Comparison of ENCODE assay signal across 2 cellular contexts in genomic region chr20:63469019-63469712, GRCh38.
TF ChIP-seq lines count a peak whose summit lies in the region.

No MANE protein-coding gene starts in this region.

TF ChIP-seq in HEK293, 187 proteins besides CTCF, POLR2A, EP300 and RAD21:
- TF ChIP-seq ZIC2 (tag by site-specific recombination; IDR thresholded peaks at IDR 0.05) (peak; percentile 23; the same call in 1 of the 2 replicates), ZNF610 (tag by site-specific recombination; IDR thresholded peaks at IDR 0.05; ENCODE audit: borderline replicate concordance) (no peak), OVOL3 (tag by site-specific recombination; IDR thresholded peaks at IDR 0.05) (no peak), ZNF785 (tag by site-specific recombination; IDR thresholded peaks at IDR 0.05) (no peak), PRDM2 (tag by site-specific recombination; IDR thresholded peaks at IDR 0.05; ENCODE audit: borderline replicate concordance) (no peak), ZBTB8A (tag by site-specific recombination; IDR thresholded peaks at IDR 0.05) (0 out of 2 replicates have a peak, but pooled peaks have one; percentile 13), ZNF645 (tag by site-specific recombination; IDR thresholded peaks at IDR 0.05) (no peak), ZNF211 (tag by site-specific recombination; IDR thresholded peaks at IDR 0.05; ENCODE audit: low read depth) (no peak)

TF ChIP-seq in H1, 55 proteins besides CTCF, POLR2A, EP300 and RAD21:
- TF ChIP-seq ATF3 (IDR thresholded peaks at IDR 0.05; ENCODE audit: insufficient read depth, low read depth, low read length) (no peak), HDAC2 (IDR thresholded peaks at IDR 0.05; ENCODE audit: borderline replicate concordance in 1 of 2, low read depth in 2 of 2, low read length in 2 of 2) (no peak), ZNF274 (IDR thresholded peaks at IDR 0.05; ENCODE audit: borderline replicate concordance, extremely low read depth, low read length) (no peak), SAP30 (IDR thresholded peaks at IDR 0.05; ENCODE audit: insufficient read depth, insufficient replicate concordance, low read length) (no peak), TEAD4 (IDR thresholded peaks at IDR 0.05; ENCODE audit: low read depth, low read length) (no peak), EZH2 (IDR thresholded peaks at IDR 0.05; ENCODE audit: low read depth, low read length, severe bottlenecking) (no peak), GTF2F1 (IDR thresholded peaks at IDR 0.05; ENCODE audit: borderline replicate concordance, low read depth, low read length) (no peak), USF2 (IDR thresholded peaks at IDR 0.05; ENCODE audit: low read length) (no peak), HDAC6 (IDR thresholded peaks at IDR 0.05; ENCODE audit: low read depth, low read length) (no peak), SIX5 (IDR thresholded peaks at IDR 0.05; ENCODE audit: low read depth, low read length) (no peak), RXRA (IDR thresholded peaks at IDR 0.05; ENCODE audit: insufficient read depth, low read depth, low read length) (no peak), CREB1 (IDR thresholded peaks at IDR 0.05) (no peak), BCL11A (IDR thresholded peaks at IDR 0.05; ENCODE audit: low read depth in 2 of 2, low read length in 2 of 2) (no peak), YY1 (IDR thresholded peaks at IDR 0.05; ENCODE audit: low read depth, low read length) (no peak), RNF2 (IDR thresholded peaks at IDR 0.05; ENCODE audit: borderline replicate concordance, low read depth, low read length, missing control alignments, poor library complexity, severe bottlenecking) (no peak), SUZ12 (IDR thresholded peaks at IDR 0.05; ENCODE audit: low read length) (no peak), CBX5 (IDR thresholded peaks at IDR 0.05; ENCODE audit: low read depth, low read length) (no peak), JUN (IDR thresholded peaks at IDR 0.05; ENCODE audit: low read depth, low read length) (no peak)
TF ChIP-seq in H1: peak in this region for 0.
